8 cellular contexts compared by ENCODE assay signal in the genomic region with DNA sequence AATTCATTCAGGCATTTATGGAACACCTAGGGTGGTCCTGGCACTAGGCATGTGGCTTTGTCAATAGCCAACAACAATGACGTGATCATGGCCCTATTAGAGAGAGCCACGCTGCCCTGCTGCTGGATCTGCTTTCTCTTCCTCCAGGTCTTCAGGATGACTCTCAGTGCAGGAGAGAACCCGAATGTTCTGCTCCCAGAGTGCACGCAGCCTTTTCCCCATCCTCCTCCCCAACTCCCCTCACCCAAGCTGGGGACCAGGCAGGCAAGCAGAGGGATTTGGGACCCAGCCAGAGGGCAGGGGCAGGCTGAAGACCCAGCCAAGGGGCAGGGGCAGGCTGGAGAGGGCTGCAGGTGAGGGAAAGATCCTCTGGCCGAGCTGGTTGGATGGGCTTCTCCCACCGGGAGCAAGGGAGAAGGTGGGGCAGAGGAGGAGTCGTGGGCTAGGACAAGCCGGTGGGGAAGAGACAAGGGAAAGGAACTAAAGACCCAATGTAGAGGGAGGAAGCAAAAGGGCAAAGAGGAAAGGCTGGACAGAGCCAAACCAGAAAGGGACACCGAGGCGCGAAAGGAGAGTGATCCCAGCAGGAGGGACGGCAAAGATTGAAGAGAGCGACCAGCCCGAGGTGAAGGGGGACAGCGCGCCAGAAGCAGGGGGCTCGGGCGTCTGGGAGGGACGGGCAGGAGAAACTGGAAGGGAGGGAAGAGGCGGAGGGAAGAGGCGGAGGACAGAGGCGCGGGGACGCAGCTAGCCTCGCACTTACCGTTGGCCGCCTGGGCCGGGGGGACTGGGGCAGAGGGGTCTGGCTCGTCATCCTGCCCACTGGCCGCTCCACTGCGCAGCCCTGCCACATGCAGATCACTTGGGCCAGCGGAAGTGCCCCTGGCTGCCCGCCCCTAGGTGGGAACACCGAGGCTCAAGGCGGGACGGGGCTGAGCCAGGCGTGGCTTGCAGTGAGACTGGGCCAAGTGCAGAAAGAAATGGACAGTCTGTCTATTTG. TPM values are rescaled to one million over a fixed set of nuclear protein-coding genes. Genes with fewer than 3 reads are reported as not detected.
DNase-seq lines count a peak whose midpoint lies in the region; ATAC-seq lines count a peak whose summit lies in the region.

A gene with protein sequence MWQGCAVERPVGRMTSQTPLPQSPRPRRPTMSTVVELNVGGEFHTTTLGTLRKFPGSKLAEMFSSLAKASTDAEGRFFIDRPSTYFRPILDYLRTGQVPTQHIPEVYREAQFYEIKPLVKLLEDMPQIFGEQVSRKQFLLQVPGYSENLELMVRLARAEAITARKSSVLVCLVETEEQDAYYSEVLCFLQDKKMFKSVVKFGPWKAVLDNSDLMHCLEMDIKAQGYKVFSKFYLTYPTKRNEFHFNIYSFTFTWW (minus strand): TSS at position 880 of the 1,000 bp plus-strand sequence. CDS start 27 bp downstream, at position 853.

- no peaks in the 10 kb centered on the region for H3K36me3 Mint-ChIP-seq in T-cell

- no peaks in the 10 kb centered on the region for H3K36me3 ChIP-seq in neuron (ENCODE audit: insufficient read depth, low read length)

- no peak within 1 kb of the TSS for H3K27ac Mint-ChIP-seq in T-cell

- POLR2A ChIA-PET in T-cell (lab: Charles Lee) = no interaction called here

- peaks cover 0 to 7% (median 2%) of the 10 kb centered on the region in 3 donors for H3K4me1 Mint-ChIP-seq in T-cell

- H3K4me3 Mint-ChIP-seq in T-cell = no peak within 1 kb of the TSS

- no peak within 1 kb of the TSS for H3K4me3 ChIP-seq in neuron (ENCODE audit: low read length)

- peaks cover 8% of the 10 kb centered on the region for H3K4me1 ChIP-seq in neuron (ENCODE audit: insufficient read depth, low read length)

- H3K9me3 ChIP-seq in neuron (ENCODE audit: low read length) = no peaks in the 10 kb centered on the region

- H3K9me3 Mint-ChIP-seq in T-cell = no peaks in the 10 kb centered on the region

- H3K27me3 Mint-ChIP-seq in T-cell = peaks cover 20 to 21% of the 10 kb centered on the region in 2 donors

- peak within 1 kb of the TSS; percentile 16 for H2AFZ ChIP-seq in neuron (ENCODE audit: low read depth, low read length)

- no peaks in the 10 kb centered on the region for H3K27me3 ChIP-seq in neuron (ENCODE audit: insufficient read depth, low read length)

- DNase-seq in DMS53 treated with DMSO at 0.1 percent for 48 hours (lab: John Stamatoyannopoulos, UW; ENCODE audit: unreplicated experiment) (peak; percentile 69), NCI-H748 (lab: John Stamatoyannopoulos, UW; ENCODE audit: unreplicated experiment) (peak; percentile 53), epithelial cell of prostate (ENCODE audit: low read depth, low spot score) (no peak), T-cell (no peak), NCI-H226 (no peak)

- CTCF ChIA-PET in T-cell (lab: Charles Lee) = no interaction called here

- ATAC-seq in T-cell (replicated peaks in 1 of 4) = no peak
- no peak for ATAC-seq in GM19351 (IDR thresholded peaks at IDR 0.05; ENCODE audit: unreplicated experiment)
- ATAC-seq in HG02798 (IDR thresholded peaks at IDR 0.05; ENCODE audit: poor library complexity, unreplicated experiment) = no peak

- peak within 1 kb of the TSS; percentile 2 for H3K27ac ChIP-seq in epithelial cell of prostate

RNA-seq across cellular contexts. Expression of the gene that starts here (rescaled TPM):
- total RNA-seq in T-cell = under 1 TPM in 3 of 5 donors, not detected in 2; 0.18 to 0.30 (median 0.23) TPM

Comparison
In these comparisons a context has a peak if more than half of its experiments do, and no peak if none do; other contexts are left out.
1. DNase-seq: peak in DMS53 treated with DMSO at 0.1 percent for 48 hours (single experiment) and NCI-H748 (single experiment); none in epithelial cell of prostate (single experiment), T-cell (0 of 34) and NCI-H226 (single experiment).